ENCODE assay signal across 2 cellular contexts in the genomic region with DNA sequence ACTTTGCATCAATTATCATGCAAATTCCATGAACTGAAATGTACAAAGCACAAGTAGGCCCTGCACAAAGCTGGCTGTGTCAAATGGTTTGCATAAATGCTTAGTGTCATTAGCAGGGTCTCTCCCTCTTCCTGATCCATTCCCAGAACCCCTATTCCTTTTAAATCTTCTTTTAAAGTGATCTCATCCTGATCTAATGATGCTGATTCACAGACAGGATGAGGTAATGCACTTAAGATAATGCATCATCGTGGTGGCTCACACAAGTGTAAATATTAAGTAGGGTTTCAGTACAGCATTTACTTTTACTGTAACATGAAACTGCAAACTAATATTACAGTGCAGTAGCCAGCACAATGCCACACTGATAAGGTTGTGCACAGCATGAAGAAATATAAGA.
TF ChIP-seq lines count a peak whose summit lies in the region.

No MANE protein-coding gene starts in this region.

TF ChIP-seq in SK-N-SH treated with all-trans-retinoic acid at 6 μM for 48 hours, 23 proteins besides CTCF, POLR2A, EP300 and RAD21 (continued from another document):
- TF ChIP-seq TSHZ2 (CRISPR knock-in tag; IDR thresholded peaks at IDR 0.05) (no peak), SNAI2 (CRISPR knock-in tag; IDR thresholded peaks at IDR 0.05) (no peak), CREB5 (CRISPR knock-in tag; IDR thresholded peaks at IDR 0.05; ENCODE audit: low read depth) (peak; percentile 69; the same call in 1 of the 2 replicates)

TF ChIP-seq in SK-N-SH, 30 proteins besides CTCF, POLR2A, EP300 and RAD21 (continued from another document):
- TF ChIP-seq, protein P1, sequence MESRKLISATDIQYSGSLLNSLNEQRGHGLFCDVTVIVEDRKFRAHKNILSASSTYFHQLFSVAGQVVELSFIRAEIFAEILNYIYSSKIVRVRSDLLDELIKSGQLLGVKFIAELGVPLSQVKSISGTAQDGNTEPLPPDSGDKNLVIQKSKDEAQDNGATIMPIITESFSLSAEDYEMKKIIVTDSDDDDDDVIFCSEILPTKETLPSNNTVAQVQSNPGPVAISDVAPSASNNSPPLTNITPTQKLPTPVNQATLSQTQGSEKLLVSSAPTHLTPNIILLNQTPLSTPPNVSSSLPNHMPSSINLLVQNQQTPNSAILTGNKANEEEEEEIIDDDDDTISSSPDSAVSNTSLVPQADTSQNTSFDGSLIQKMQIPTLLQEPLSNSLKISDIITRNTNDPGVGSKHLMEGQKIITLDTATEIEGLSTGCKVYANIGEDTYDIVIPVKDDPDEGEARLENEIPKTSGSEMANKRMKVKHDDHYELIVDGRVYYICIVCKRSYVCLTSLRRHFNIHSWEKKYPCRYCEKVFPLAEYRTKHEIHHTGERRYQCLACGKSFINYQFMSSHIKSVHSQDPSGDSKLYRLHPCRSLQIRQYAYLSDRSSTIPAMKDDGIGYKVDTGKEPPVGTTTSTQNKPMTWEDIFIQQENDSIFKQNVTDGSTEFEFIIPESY (IDR thresholded peaks at IDR 0.05; ENCODE audit: borderline replicate concordance, low read depth): no peak
